8 cellular contexts compared by ENCODE assay signal in the genomic region with DNA sequence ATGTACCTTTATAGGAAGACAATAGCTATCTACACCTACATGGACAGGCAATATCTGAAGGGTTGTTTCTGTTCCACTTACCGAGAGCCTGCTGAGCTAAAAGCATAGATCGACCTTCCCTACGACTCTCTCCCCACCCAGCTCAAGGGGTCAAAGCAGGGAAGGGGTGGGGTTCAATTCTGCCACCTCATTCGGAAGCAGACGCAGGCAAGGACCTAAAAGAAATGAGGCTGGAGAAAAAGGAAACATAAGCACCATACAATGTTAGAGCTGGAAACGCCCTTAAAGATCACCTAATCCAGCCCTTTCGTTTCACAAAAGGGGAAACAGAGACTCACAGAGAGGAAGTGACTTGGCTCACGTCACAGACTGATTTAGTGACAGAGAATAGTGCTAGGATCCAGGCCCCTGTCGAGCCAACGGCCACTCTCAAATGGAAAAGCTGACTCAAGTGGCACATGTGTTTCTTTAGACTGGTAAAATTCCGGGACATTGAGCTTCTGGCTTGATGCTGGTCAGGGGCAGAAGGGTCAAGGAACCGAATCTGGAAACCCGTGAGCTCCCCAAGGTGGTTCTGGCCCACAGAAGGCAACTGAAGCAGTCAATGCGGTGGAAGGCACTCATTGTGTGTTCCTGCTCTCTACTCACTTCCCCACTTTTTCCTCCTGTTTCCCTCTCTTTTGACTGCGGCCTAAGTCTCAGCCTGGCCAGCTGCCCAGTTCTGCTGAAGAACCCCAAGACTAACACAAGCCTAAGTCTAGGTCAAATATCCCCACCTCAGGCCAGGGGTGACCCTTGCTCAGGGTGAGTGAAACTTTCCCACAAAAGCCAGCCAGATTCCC. TPM values are rescaled to one million over a fixed set of nuclear protein-coding genes. Genes with fewer than 3 reads are reported as not detected.
DNase-seq lines count a peak whose midpoint lies in the region; ATAC-seq and TF ChIP-seq lines count a peak whose summit lies in the region.

No MANE protein-coding gene starts in this region.

- no peak for TF ChIP-seq POLR2A in suprapubic skin (IDR thresholded peaks at IDR 0.05)

- peaks cover 100% of the 10 kb centered on the region for H3K4me1 ChIP-seq in DND-41 (ENCODE audit: insufficient read depth, low read length)
- H3K4me1 ChIP-seq in suprapubic skin = peaks cover 9% of the 10 kb centered on the region

- H3K27ac ChIP-seq in DND-41 (ENCODE audit: low read length) = peak overlapping the region; percentile 90
- H3K27ac ChIP-seq in suprapubic skin = peak overlapping the region; percentile 72

- intact Hi-C loops in left colon (cut with DNase I, micrococcal nuclease) = no loop called here

- 50% methylated on average over 15 of the region's 15 CpGs for WGBS in suprapubic skin

- ATAC-seq in DND-41 (ENCODE audit: insufficient read depth, low read depth) (no peak), GM21381 (IDR thresholded peaks at IDR 0.05; ENCODE audit: unreplicated experiment) (peak; percentile 39), left colon (peak; percentile 44)
- ATAC-seq in activated T-cell treated with anti-CD3 and anti-CD28 coated beads, Interleukin-2, amount 50 U/mL, for 4 hours = peak; percentile 49 to 52

- H3K79me2 ChIP-seq in DND-41 (ENCODE audit: insufficient read depth, low read length) = peaks cover 95% of the 10 kb centered on the region

- no peak for DNase-seq in DND-41
- DNase-seq in MV-4-11 (lab: John Stamatoyannopoulos, UW) = peak; percentile 89
- DNase-seq in activated T-cell treated with anti-CD3 and anti-CD28 coated beads, Interleukin-2, amount 50 U/mL, for 4 hours = peak; percentile 45
- no peak for DNase-seq in left colon
- no peak for DNase-seq in suprapubic skin (ENCODE audit: low spot score in 2 of 2)
- no peak for DNase-seq in SHP77 treated with DMSO at 0.1 percent for 48 hours (lab: John Stamatoyannopoulos, UW)
- DNase-seq in HK-2 (ENCODE audit: unreplicated experiment) = no peak

- H3K9ac ChIP-seq in DND-41 (ENCODE audit: low read depth, low read length) = peak overlapping the region; percentile 76

- H3K27me3 ChIP-seq in DND-41 (ENCODE audit: insufficient read depth, low read length, poor library complexity) (no peaks in the 10 kb centered on the region), suprapubic skin (no peaks in the 10 kb centered on the region)

- H3K4me3 ChIP-seq in DND-41 (ENCODE audit: low read depth in 1 of 2, low read length in 2 of 2) (peak overlapping the region in 1 of 2 experiments; percentile 30; a peak in 2 of 4 replicates), suprapubic skin (no peak overlapping the region)

- no peaks in the 10 kb centered on the region for H3K36me3 Mint-ChIP-seq in activated T-cell treated with anti-CD3 and anti-CD28 coated beads, Interleukin-2, amount 50 U/mL, for 4 hours (ENCODE audit: insufficient read depth)

- H3K4me2 ChIP-seq in DND-41 (ENCODE audit: insufficient read depth, low read length) = peak overlapping the region; percentile 60

- no peak for TF ChIP-seq EP300 in suprapubic skin (IDR thresholded peaks at IDR 0.05)

- H4K20me1 ChIP-seq in DND-41 (ENCODE audit: insufficient read depth, low read length) = peaks cover 10% of the 10 kb centered on the region

- H3K9me3 ChIP-seq in DND-41 (ENCODE audit: insufficient read depth, low read length, severe bottlenecking) = no peaks in the 10 kb centered on the region
- no peaks in the 10 kb centered on the region for H3K9me3 ChIP-seq in suprapubic skin

- no peak for TF ChIP-seq CTCF in DND-41 (IDR thresholded peaks at IDR 0.05; ENCODE audit: borderline replicate concordance, extremely low read depth, low read length, poor library complexity, severe bottlenecking)
- TF ChIP-seq CTCF in suprapubic skin (IDR thresholded peaks at IDR 0.05) = no peak

- peak overlapping the region; percentile 98 for H3K4me3 Mint-ChIP-seq in activated T-cell treated with anti-CD3 and anti-CD28 coated beads, Interleukin-2, amount 50 U/mL, for 4 hours

- no peaks in the 10 kb centered on the region for H3K9me3 Mint-ChIP-seq in activated T-cell treated with anti-CD3 and anti-CD28 coated beads, Interleukin-2, amount 50 U/mL, for 4 hours

- no peak overlapping the region for H2AFZ ChIP-seq in DND-41 (ENCODE audit: low read depth, low read length)

- H3K27me3 Mint-ChIP-seq in activated T-cell treated with anti-CD3 and anti-CD28 coated beads, Interleukin-2, amount 50 U/mL, for 4 hours (ENCODE audit: low read depth) = no peaks in the 10 kb centered on the region

- H3K36me3 ChIP-seq in DND-41 (ENCODE audit: insufficient read depth, low read length) = peaks cover 16% of the 10 kb centered on the region
- H3K36me3 ChIP-seq in suprapubic skin = no peaks in the 10 kb centered on the region

- H3K4me1 Mint-ChIP-seq in activated T-cell treated with anti-CD3 and anti-CD28 coated beads, Interleukin-2, amount 50 U/mL, for 4 hours (ENCODE audit: low read depth) = peaks cover 69% of the 10 kb centered on the region

RNA-seq across cellular contexts. Expression of a gene that starts 7.5 kb away (rescaled TPM):
- 100 to 1,000 TPM; 100 to 131 (median 104) TPM for total RNA-seq in activated T-cell treated with anti-CD3 and anti-CD28 coated beads, Interleukin-2, amount 50 U/mL, for 4 hours
- total RNA-seq in left colon (10 to 100 TPM; 11.8 to 15.8 TPM), suprapubic skin (10 to 100 TPM; 10.1 to 14.1 (median 10.9) TPM)

Comparison
In these comparisons a context has a peak if more than half of its experiments do, and no peak if none do; other contexts are left out.
1. DNase-seq: peak in MV-4-11 (single experiment) and activated T-cell treated with anti-CD3 and anti-CD28 coated beads, Interleukin-2, amount 50 U/mL, for 4 hours (single experiment); none in DND-41 (single experiment), left colon (0 of 2), suprapubic skin (0 of 2), SHP77 treated with DMSO at 0.1 percent for 48 hours (single experiment) and HK-2 (single experiment).
2. RNA of a gene that starts 7.5 kb away (total RNA-seq): 100 to 131 TPM in activated T-cell treated with anti-CD3 and anti-CD28 coated beads, Interleukin-2, amount 50 U/mL, for 4 hours; 11.8 to 15.8 TPM in left colon and 10.1 to 14.1 TPM in suprapubic skin; every median in the first group is over 4 times any median in the second.